Comparison of ENCODE assay signal across 10 cellular contexts in genomic region chr14:70888151-70888499, GRCh38. TPM values are rescaled to one million over a fixed set of nuclear protein-coding genes. Genes with fewer than 3 reads are reported as not detected.
DNase-seq lines count a peak whose midpoint lies in the region; ATAC-seq, FAIRE-seq and TF ChIP-seq lines count a peak whose summit lies in the region.
"Had no signal": no experiment of that assay in that cellular context is flagged by ENCODE, and none has a peak within 500 bp of the region (broad histone marks: within the 10 kb centered on the region; RNA-seq: fewer than 3 reads in every experiment).

No MANE protein-coding gene starts in this region.

- H4K20me1 ChIP-seq in IMR-90 (ENCODE audit: insufficient read depth, low read length), result no peaks in the 10 kb centered on the region
- H4K20me1 ChIP-seq in GM12878 (ENCODE audit: control insufficient read depth, insufficient read depth), result no peaks in the 10 kb centered on the region

- in situ Hi-C loops in IMR-90 (cut with MboI; ENCODE audit: low sequenced_read_pairs), result no loop called here
- in situ Hi-C loops in GM12878 (cut with MboI), result no loop called here

- peak overlapping the region; percentile 84 for H4K5ac ChIP-seq in IMR-90 (ENCODE audit: low read depth, low read length)

- SMC1A ChIA-PET in GM12878 (lab: Charles Lee; ENCODE audit: uncharacterized antibody, unreplicated experiment), result interaction anchor here (0.9 to 9.8 kb wide), 11 partner anchors 9 to 70 kb away, joined by 3 to 89 read pairs (median 4); partner anchors contain the start of gene PCNX1

- no peaks in the 10 kb centered on the region for H3K36me3 Mint-ChIP-seq in CD8-positive, alpha-beta memory T cell
- H3K36me3 Mint-ChIP-seq in osteocyte (ENCODE audit: unreplicated experiment), result no peaks in the 10 kb centered on the region
- H3K36me3 Mint-ChIP-seq: naive B cell had no signal

- no CpG with 5 or more reads among the region's 3 CpGs for WGBS in IMR-90 (ENCODE audit: extremely low coverage in 2 of 2, insufficient read length in 1 of 2), 2 experiments
- 98% methylated on average over 3 of the region's 3 CpGs for WGBS in GM12878 (ENCODE audit: insufficient coverage, insufficient replicate concordance, low lambda C conversion rate, missing lambda C conversion rate)

- H3K27me3 Mint-ChIP-seq in CD8-positive, alpha-beta memory T cell, result peaks cover 0 to 1% of the 10 kb centered on the region in 2 donors
- H3K27me3 Mint-ChIP-seq in osteocyte (ENCODE audit: unreplicated experiment), result no peaks in the 10 kb centered on the region

- no peak overlapping the region for H3K27ac ChIP-seq in CD8-positive, alpha-beta memory T cell (ENCODE audit: low read depth, low read length)
- H3K27ac ChIP-seq in IMR-90 (ENCODE audit: insufficient read depth, low read length), result peak overlapping the region; percentile 60; the same call in 1 of the 2 replicates
- H3K27ac ChIP-seq in GM12878 (ENCODE audit: control insufficient read depth, insufficient read depth), result peak overlapping the region; percentile 98

- H3K9me3 ChIP-seq in CD8-positive, alpha-beta memory T cell (ENCODE audit: low read length), result no peaks in the 10 kb centered on the region
- H3K9me3 ChIP-seq in IMR-90 (ENCODE audit: control insufficient read depth, insufficient read depth, low read length) (no peaks in the 10 kb centered on the region), GM12878 (replicated peaks; ENCODE audit: control insufficient read depth, insufficient read depth, low read length) (no peaks in the 10 kb centered on the region)

- RAD21 ChIA-PET in GM12878 (lab: Charles Lee; ENCODE audit: unreplicated experiment), result interaction anchor here (1.3 to 4.1 kb wide), 4 partner anchors 16 to 67 kb away, joined by 6 to 17 read pairs (median 10); partner anchors contain the start of gene PCNX1

- H3K4me3 ChIP-seq in CD8-positive, alpha-beta memory T cell (ENCODE audit: low read length), result no peak overlapping the region
- H3K4me3 ChIP-seq in IMR-90 (ENCODE audit: insufficient read depth, low read depth, low read length) (no peak overlapping the region), GM12878 (peak overlapping the region; percentile 56)

- CTCF ChIA-PET in CD8-positive, alpha-beta memory T cell (lab: Charles Lee), result interaction anchor here (1.2 to 6.4 kb wide), 5 partner anchors 10 to 67 kb away, joined by 4 to 53 read pairs (median 9); partner anchors contain the start of gene PCNX1
- CTCF ChIA-PET in IMR-90 (lab: Yijun Ruan, JAX), result interaction anchor here (0.8 to 1.2 kb wide), 2 partner anchors 19 to 205 kb away, joined by 3 to 6 read pairs; partner anchors contain the start of gene PCNX1
- CTCF ChIA-PET in GM12878 (lab: Yijun Ruan, JAX), result interaction anchor here (1.1 to 12.3 kb wide), 7 partner anchors 11 to 78 kb away, joined by 3 to 110 read pairs (median 6); partner anchors contain the start of genes MAP3K9 and PCNX1

- no peaks in the 10 kb centered on the region for H3K79me1 ChIP-seq in IMR-90 (ENCODE audit: low read depth in 1 of 2, low read length in 2 of 2)

- dilution Hi-C loops in IMR-90 (cut with HindIII; ENCODE audit: low sequenced_read_pairs, unreplicated experiment), result no loop called here

- TF ChIP-seq POLR2A in IMR-90 (IDR thresholded peaks at IDR 0.05; ENCODE audit: low read depth, low read length) (no peak), GM12878 (IDR thresholded peaks at IDR 0.05; ENCODE audit: low read depth, low read length) (no peak)

- peaks cover 67 to 93% (median 87%) of the 10 kb centered on the region in 3 donors for H3K4me1 Mint-ChIP-seq in CD8-positive, alpha-beta memory T cell
- H3K4me1 Mint-ChIP-seq in osteocyte (ENCODE audit: unreplicated experiment), result peaks cover 64% of the 10 kb centered on the region

- TF ChIP-seq RAD21 in IMR-90 (IDR thresholded peaks at IDR 0.05; ENCODE audit: low read length) (no peak), GM12878 (IDR thresholded peaks at IDR 0.05; ENCODE audit: insufficient read depth, low read depth, low read length) (no peak)

- H2BK20ac ChIP-seq in IMR-90 (ENCODE audit: low read depth, low read length), result 0 out of 2 replicates have a peak overlapping the region, but pooled peaks have one; percentile 9

- H3K9me3 Mint-ChIP-seq in CD8-positive, alpha-beta memory T cell, result no peaks in the 10 kb centered on the region
- no peaks in the 10 kb centered on the region for H3K9me3 Mint-ChIP-seq in osteocyte (ENCODE audit: unreplicated experiment)
- H3K9me3 Mint-ChIP-seq: naive B cell had no signal

- H2AK5ac ChIP-seq in IMR-90 (ENCODE audit: low read depth, low read length), result 0 out of 2 replicates have a peak overlapping the region, but pooled peaks have one; percentile 8

- H3K18ac ChIP-seq in IMR-90 (ENCODE audit: low read depth, low read length), result peak overlapping the region; percentile 70

- peaks cover 68% of the 10 kb centered on the region for H3K4me1 ChIP-seq in CD8-positive, alpha-beta memory T cell (ENCODE audit: insufficient read depth, low read length)
- H3K4me1 ChIP-seq in IMR-90 (ENCODE audit: control insufficient read depth, insufficient read depth, low read length), result peaks cover 13% of the 10 kb centered on the region
- H3K4me1 ChIP-seq in GM12878 (ENCODE audit: control insufficient read depth, insufficient read depth, low read length), result peaks cover 60% of the 10 kb centered on the region

- H3K36me3 ChIP-seq in CD8-positive, alpha-beta memory T cell (ENCODE audit: insufficient read depth, low read length), result no peaks in the 10 kb centered on the region
- H3K36me3 ChIP-seq in IMR-90 (ENCODE audit: control insufficient read depth, insufficient read depth, low read length) (no peaks in the 10 kb centered on the region), GM12878 (ENCODE audit: control insufficient read depth in 2 of 2, insufficient read depth in 2 of 2, low read length in 1 of 2) (no peaks in the 10 kb centered on the region)

- peak overlapping the region; percentile 25 for H2BK5ac ChIP-seq in IMR-90 (ENCODE audit: low read depth, low read length, poor library complexity, severe bottlenecking)

- H3K9me1 ChIP-seq in IMR-90 (ENCODE audit: insufficient read depth, low read length), result no peaks in the 10 kb centered on the region

- peak overlapping the region; percentile 19; the same call in 1 of the 2 replicates for H2BK120ac ChIP-seq in IMR-90 (ENCODE audit: low read depth, low read length)

- H2AFZ ChIP-seq in IMR-90 (replicated peaks; ENCODE audit: low read length, poor library complexity) (no peak overlapping the region), GM12878 (ENCODE audit: control insufficient read depth, low read depth, low read length) (no peak overlapping the region)

- H2BK15ac ChIP-seq in IMR-90 (ENCODE audit: low read depth, low read length), result 0 out of 3 replicates have a peak overlapping the region, but pooled peaks have one; percentile 33

- no peak overlapping the region; the same call in 1 of the 2 replicates for H3K23ac ChIP-seq in IMR-90 (ENCODE audit: low read depth, low read length)

- no peaks in the 10 kb centered on the region for H3K79me2 ChIP-seq in GM12878 (ENCODE audit: control insufficient read depth, insufficient read depth, low read length)

- H3K56ac ChIP-seq in IMR-90 (ENCODE audit: extremely low read depth, insufficient read depth, low read length), result no peak overlapping the region

- H4K91ac ChIP-seq in IMR-90 (ENCODE audit: insufficient read depth, low read depth, low read length), result no peak overlapping the region

- intact Hi-C loops in IMR-90 (cut with micrococcal nuclease), result loop anchor here (5.0 kb wide), 1 partner anchor 176 kb away; no protein-coding TSS in a partner anchor
- intact Hi-C loops in GM12878 (cut with micrococcal nuclease; ENCODE audit: unreplicated experiment), result loop anchor here (5.0 kb wide), 1 partner anchor 221 kb away; no protein-coding TSS in a partner anchor

- H4K8ac ChIP-seq in IMR-90 (ENCODE audit: low read depth in 2 of 2, low read length in 2 of 2), result peak overlapping the region in 1 of 2 experiments; percentile 10; a peak in 1 of 4 replicates

- BruUV-seq in IMR-90 (replicated peaks; lab: Mats Ljungman, UMichigan), result no TSS peak
- no TSS peak for BruUV-seq in GM12878 (replicated peaks; lab: Mats Ljungman, UMichigan)

- H3K4me2 ChIP-seq in IMR-90 (ENCODE audit: low read depth, low read length) (peak overlapping the region; percentile 47), GM12878 (ENCODE audit: control insufficient read depth, insufficient read depth) (peak overlapping the region; percentile 96)

- H3K9ac ChIP-seq in IMR-90 (ENCODE audit: low read depth, low read length) (no peak overlapping the region), GM12878 (ENCODE audit: control insufficient read depth, insufficient read depth, low read length) (no peak overlapping the region)

- peak overlapping the region in 3 of 7 donors; percentile 16 to 29 (median 28) for H3K4me3 Mint-ChIP-seq in CD8-positive, alpha-beta memory T cell
- no peak overlapping the region for H3K4me3 Mint-ChIP-seq in osteocyte (ENCODE audit: unreplicated experiment)

- H3K27ac Mint-ChIP-seq in CD8-positive, alpha-beta memory T cell, result peak overlapping the region in 6 of 8 donors; percentile 28 to 95 (median 90)
- peak overlapping the region; percentile 85 for H3K27ac Mint-ChIP-seq in osteocyte (ENCODE audit: unreplicated experiment)

- DNase-seq in CD8-positive, alpha-beta memory T cell, result no peak
- DNase-seq in IMR-90, result no peak
- no peak for DNase-seq in GM12878 (ENCODE audit: low read depth, low spot score)
- DNase-seq in osteocyte (ENCODE audit: extremely low spot score, unreplicated experiment), result no peak
- DNase-seq in HUDEP-2 (lab: John Stamatoyannopoulos, UW; ENCODE audit: unreplicated experiment in 76 of 76), result no peak
- DNase-seq in NCI-H446 (lab: John Stamatoyannopoulos, UW), result no peak
- DNase-seq: DMS79 treated with DMSO at 0.1 percent for 48 hours, naive B cell, NCI-H2107 had no signal

- TF ChIP-seq EP300 in GM12878 (IDR thresholded peaks at IDR 0.05; ENCODE audit: borderline replicate concordance in 1 of 2, control insufficient read depth in 1 of 2, low read depth in 2 of 2, low read length in 2 of 2), result no peak

- H3K27me3 ChIP-seq in CD8-positive, alpha-beta memory T cell (ENCODE audit: insufficient read depth, low read length, poor library complexity, severe bottlenecking), result no peaks in the 10 kb centered on the region
- H3K27me3 ChIP-seq in IMR-90 (ENCODE audit: control insufficient read depth, insufficient read depth, low read length) (no peaks in the 10 kb centered on the region), GM12878 (replicated peaks in 1 of 2; ENCODE audit: control insufficient read depth in 2 of 2, insufficient read depth in 2 of 2, low read length in 1 of 2) (no peaks in the 10 kb centered on the region)

- H2AK9ac ChIP-seq in IMR-90 (replicated peaks; ENCODE audit: low read depth, low read length, poor library complexity), result no peak overlapping the region

- POLR2A ChIA-PET in CD8-positive, alpha-beta memory T cell (lab: Charles Lee), result interaction anchor here (1.2 to 3.1 kb wide), 3 partner anchors 14 to 19 kb away, joined by 3 to 17 read pairs (median 7); partner anchors contain the start of gene PCNX1
- POLR2A ChIA-PET in IMR-90 (lab: Charles Lee; ENCODE audit: unreplicated experiment) (no interaction called here), GM12878 (lab: Charles Lee) (interaction anchor here (0.6 to 1.5 kb wide), 2 partner anchors 18 to 187 kb away, joined by 5 to 9 read pairs; partner anchors contain the start of gene PCNX1)

- 0 out of 2 replicates have a peak overlapping the region, but pooled peaks have one; percentile 16 for H3K14ac ChIP-seq in IMR-90 (replicated peaks; ENCODE audit: low read depth, low read length)

- peak overlapping the region; percentile 9; the same call in 1 of the 2 replicates for H3K4ac ChIP-seq in IMR-90 (ENCODE audit: low read depth, low read length)

- FAIRE-seq in GM12878 (lab: Jason Lieb, UNC), result no peak

- no peak for TF ChIP-seq CTCF in IMR-90 (conservative IDR thresholded peaks at IDR 0.05; ENCODE audit: low read depth, low read length)
- no peak for TF ChIP-seq CTCF in GM12878 (IDR thresholded peaks at IDR 0.05 in 2 of 3, conservative IDR thresholded peaks at IDR 0.05 in 1 of 3; ENCODE audit: control insufficient read depth in 2 of 3, extremely low read depth in 1 of 3, insufficient read depth in 1 of 3, low read depth in 3 of 3, low read length in 3 of 3)
- no peak for TF ChIP-seq CTCF in osteocyte (IDR thresholded peaks at IDR 0.05)

- ATAC-seq in IMR-90 (ENCODE audit: low read depth) (no peak), GM12878 (no peak), GM18511 (IDR thresholded peaks at IDR 0.05; ENCODE audit: unreplicated experiment) (no peak)

RNA-seq across cellular contexts. Expression of gene PCNX1, which starts 19.1 kb away (rescaled TPM):
- 10 to 100 TPM; 37.4 to 46.2 TPM for total RNA-seq in CD8-positive, alpha-beta memory T cell
- polyA plus RNA-seq in CD8-positive, alpha-beta memory T cell, result 13.4 TPM
- 43.7 and 45.3 TPM in 2 replicates for total RNA-seq in IMR-90 (2012; rRNA removed)
- 15.0 and 15.1 TPM in 2 replicates for polyA plus RNA-seq in IMR-90 (2012; rRNA removed)
- polyA plus RNA-seq in IMR-90 (2012; cell fraction: cytosol; rRNA removed), result 4.5 and 7.1 TPM in 2 replicates
- polyA plus RNA-seq in IMR-90 (2012; cell fraction: nucleus; rRNA removed; ENCODE audit: low replicate concordance), result 23.2 and 40.0 TPM in 2 replicates
- total RNA-seq in GM12878 (2013; cell fraction: nucleolus; rRNA removed), result 260 and 270 TPM in 2 replicates
- 40.4 and 46.5 TPM in 2 replicates for total RNA-seq in GM12878 (2014; rRNA removed)
- 44.3 and 47.1 TPM in 2 replicates for total RNA-seq in GM12878 (2014; rRNA removed; fragmentation: Illumina TruSeq; extraction: Trizol)
- total RNA-seq in GM12878 (2021), result 34.3 and 40.3 TPM in 2 replicates
- polyA plus RNA-seq in GM12878 (2011; ENCODE audit: low read depth), result 6.6 TPM
- polyA plus RNA-seq in GM12878 (2011; rRNA removed), result 53.9 and 54.8 TPM in 2 replicates
- 35.8 and 41.0 TPM in 2 replicates for polyA plus RNA-seq in GM12878 (2011; cell fraction: cytosol; rRNA removed)
- 70.6 and 74.4 TPM in 2 replicates for polyA plus RNA-seq in GM12878 (2011; cell fraction: nucleus; rRNA removed)
- 9.6 and 11.2 TPM in 2 replicates for polyA plus RNA-seq in GM12878 (2012)
- 23.5 and 33.8 TPM in 2 replicates for polyA plus RNA-seq in GM12878 (2014; fragmentation: Illumina TruSeq; extraction: Trizol)
- polyA plus RNA-seq in GM12878 (2014; fragmentation: Nextera tagmentation; extraction: Ambion mirVana), result 1 to 10 TPM; 4.6 to 5.1 TPM
- 16.3 and 17.5 TPM in 2 replicates for polyA plus RNA-seq in GM12878 (2014; rRNA removed)
- polyA plus RNA-seq in GM12878 (2016; fragmentation: Nextera tagmentation; extraction: Ambion mirVana), result 1 to 10 TPM; 5.2 to 9.3 TPM
- polyA minus RNA-seq in GM12878 (2011; rRNA and poly(A)+ RNA removed), result 136 and 171 TPM in 2 replicates
- polyA minus RNA-seq in GM12878 (2011; cell fraction: cytosol; rRNA and poly(A)+ RNA removed), result 46.5 and 51.5 TPM in 2 replicates
- polyA minus RNA-seq in GM12878 (2011; cell fraction: nucleus; rRNA and poly(A)+ RNA removed), result 103 and 146 TPM in 2 replicates
- 72.2 and 83.9 TPM in 2 replicates for total RNA-seq in osteocyte
